In genomic region chr5:172843825-172844576, GRCh38 we compare ENCODE assay signal across 32 cellular contexts. TPM values are rescaled to one million over a fixed set of nuclear protein-coding genes. Genes with fewer than 3 reads are reported as not detected.
DNase-seq lines count a peak whose midpoint lies in the region; ATAC-seq and TF ChIP-seq lines count a peak whose summit lies in the region.
"Had no signal": no experiment of that assay in that cellular context is flagged by ENCODE, and none has a peak within 500 bp of the region (broad histone marks: within the 10 kb centered on the region; RNA-seq: fewer than 3 reads in every experiment).

No MANE protein-coding gene starts in this region.

- no peak overlapping the region for H3T11ph ChIP-seq in H9 (ENCODE audit: low read length)

- DNase-seq in H9 (peak; percentile 52), adrenal gland (peak in 3 of 7 donors; percentile 53 to 66 (median 60)), neuronal stem cell (ENCODE audit: low spot score) (no peak), mucosa of descending colon (no peak), HPDE6-E6E7 (ENCODE audit: extremely low spot score) (no peak)
- no peak for DNase-seq in activated CD4-positive, alpha-beta T cell treated with anti-CD3 and anti-CD28 coated beads for 1 hour
- DNase-seq: activated CD4-positive, alpha-beta T cell treated with anti-CD3 and anti-CD28 coated beads, Interleukin-2, amount 10 ng/mL, durations not matched to agents 7 days and 5 days; amygdala; Calu3; DMS79 treated with DMSO at 0.1 percent for 48 hours; GOT3; left cardiac atrium; NCI-H1436 treated with DMSO at 0.1 percent for 48 hours; NCI-H2081 treated with DMSO at 0.1 percent for 48 hours; NCI-H226; NCI-H526 treated with DMSO at 0.1 percent for 48 hours; SIG-M5; stimulated activated CD8-positive, alpha-beta memory T cell treated with anti-CD3 and anti-CD28 coated beads, Interleukin-4, amount 100 ng/mL, for 48 hours; stomach; SW 1271; WERI-Rb-1 had no signal

- H2BK120ac ChIP-seq in H9 (ENCODE audit: low read depth, low read length, poor library complexity, severe bottlenecking): no peak overlapping the region
- H2BK120ac ChIP-seq in neuronal stem cell (ENCODE audit: low read depth, low read length): no peak overlapping the region

- H3K9ac ChIP-seq in BLaER1: peak overlapping the region; percentile 75
- H3K9ac ChIP-seq in H9 (ENCODE audit: extremely low read depth, insufficient read length, low read length): no peak overlapping the region
- peak overlapping the region; percentile 54 for H3K9ac ChIP-seq in neuronal stem cell (ENCODE audit: low read depth, low read length, poor library complexity)
- H3K9ac ChIP-seq: neural progenitor cell, parathyroid adenoma had no signal

- TF ChIP-seq POLR2A in adrenal gland (IDR thresholded peaks at IDR 0.05): no peak

- no CpG with 5 or more reads among the region's 18 CpGs for WGBS in H9 (ENCODE audit: extremely low coverage, insufficient read length, low lambda C conversion rate)
- 48 to 64% (median 58%) methylated on average over 18 of the region's 18 CpGs for WGBS in adrenal gland, 4 donors
- no CpG with 5 or more reads among the region's 18 CpGs for WGBS in neuronal stem cell (ENCODE audit: extremely low coverage in 2 of 2, insufficient read length in 2 of 2, insufficient replicate concordance in 1 of 2), 2 donors

- intact Hi-C loops in adrenal gland (cut with DNase I): no loop called here
- intact Hi-C loops in mucosa of descending colon (cut with DNase I, micrococcal nuclease): no loop called here

- H3K27ac ChIP-seq in BLaER1 (peak overlapping the region; percentile 88), H9 (ENCODE audit: insufficient read length, low read depth, low read length) (no peak overlapping the region), adrenal gland (peak overlapping the region in 3 of 5 donors; percentile 54 to 77 (median 68)), neuronal stem cell (replicated peaks; ENCODE audit: low read length) (no peak overlapping the region)
- H3K27ac ChIP-seq: breast epithelium, hepatocyte, HL-60, neural progenitor cell, parathyroid adenoma, Peyer's patch, right atrium auricular region, WERI-Rb-1 had no signal

- H2BK20ac ChIP-seq in H9 (ENCODE audit: low read depth, low read length, poor library complexity, severe bottlenecking): no peak overlapping the region

- peaks cover 0 to 18% (median 5%) of the 10 kb centered on the region in 3 experiments; a peak in 5 of 7 replicates for H3K36me3 Mint-ChIP-seq in H9 (ENCODE audit: insufficient read depth in 1 of 3, low read depth in 3 of 3)
- H3K36me3 Mint-ChIP-seq: activated naive CD4-positive, alpha-beta T cell treated with anti-CD3 and anti-CD28 coated beads, Interleukin-2, amount 50 U/mL, for 24 hours had no signal

- H3K79me1 ChIP-seq in H9 (ENCODE audit: insufficient read depth, low read depth, low read length, poor library complexity, severe bottlenecking) (no peaks in the 10 kb centered on the region), neuronal stem cell (ENCODE audit: low read depth, low read length) (peaks cover 17% of the 10 kb centered on the region)

- no peak overlapping the region for H3K18ac ChIP-seq in H9 (ENCODE audit: insufficient read length, low read depth, low read length)
- H3K18ac ChIP-seq in neuronal stem cell (ENCODE audit: low read length): no peak overlapping the region

- H4K91ac ChIP-seq in H9 (ENCODE audit: insufficient read length, low read depth, low read length) (no peak overlapping the region), neuronal stem cell (ENCODE audit: low read depth, low read length, poor library complexity) (no peak overlapping the region)

- peak; percentile 37 for TF ChIP-seq CTCF in H9 (conservative IDR thresholded peaks at IDR 0.05)
- no peak for TF ChIP-seq CTCF in adrenal gland (IDR thresholded peaks at IDR 0.05)
- no peak for TF ChIP-seq CTCF in mucosa of descending colon (IDR thresholded peaks at IDR 0.05)

- no peak overlapping the region for H2BK12ac ChIP-seq in H9 (ENCODE audit: insufficient read length, low read depth, low read length)
- no peak overlapping the region for H2BK12ac ChIP-seq in neuronal stem cell (ENCODE audit: low read length)

- peaks cover 76% of the 10 kb centered on the region for H3K36me3 ChIP-seq in BLaER1
- no peaks in the 10 kb centered on the region for H3K36me3 ChIP-seq in adrenal gland (replicated peaks in 1 of 2)
- H3K36me3 ChIP-seq in neuronal stem cell (replicated peaks in 1 of 2; ENCODE audit: control insufficient read depth in 2 of 2, insufficient read depth in 2 of 2, low read length in 2 of 2): peaks cover 2 to 50% of the 10 kb centered on the region in 2 donors
- H3K36me3 ChIP-seq in mucosa of descending colon (ENCODE audit: low read depth): no peaks in the 10 kb centered on the region
- H3K36me3 ChIP-seq: breast epithelium, neural progenitor cell, right atrium auricular region, WERI-Rb-1 had no signal

- no peak overlapping the region for H4K5ac ChIP-seq in H9 (ENCODE audit: insufficient read length, low read depth, low read length)

- H2BK5ac ChIP-seq in H9 (ENCODE audit: insufficient read length, low read length) (no peak overlapping the region), neuronal stem cell (ENCODE audit: low read length) (no peak overlapping the region)

- H3K27me3 ChIP-seq in BLaER1 (no peaks in the 10 kb centered on the region), H9 (ENCODE audit: insufficient read depth, low read length) (no peaks in the 10 kb centered on the region), adrenal gland (no peaks in the 10 kb centered on the region), neuronal stem cell (ENCODE audit: control insufficient read depth in 3 of 3, insufficient read depth in 3 of 3, low read depth in 1 of 3, low read length in 3 of 3) (no peaks in the 10 kb centered on the region)
- H3K27me3 ChIP-seq: breast epithelium, hepatocyte, neural progenitor cell, Peyer's patch, right atrium auricular region, stomach had no signal

- H3K4me2 ChIP-seq in BLaER1 (peak overlapping the region; percentile 99), H9 (ENCODE audit: insufficient read depth, insufficient read length, low read length) (no peak overlapping the region), neuronal stem cell (ENCODE audit: insufficient read depth, low read length, poor library complexity, severe bottlenecking) (no peak overlapping the region)
- H3K4me2 ChIP-seq: hepatocyte, neural progenitor cell had no signal

- H4K20me1 ChIP-seq in BLaER1: peaks cover 58% of the 10 kb centered on the region
- no peaks in the 10 kb centered on the region for H4K20me1 ChIP-seq in H9 (ENCODE audit: control insufficient read depth, insufficient read depth, insufficient read length)

- H3K4me3 Mint-ChIP-seq in H9: no peak overlapping the region
- H3K4me3 Mint-ChIP-seq: activated CD4-positive, alpha-beta T cell treated with anti-CD3 and anti-CD28 coated beads, Interleukin-2, amount 10 ng/mL, durations not matched to agents 7 days and 5 days; activated naive CD4-positive, alpha-beta T cell treated with anti-CD3 and anti-CD28 coated beads, Interleukin-2, amount 50 U/mL, for 24 hours; neural progenitor cell had no signal

- H3K4me1 Mint-ChIP-seq in H9: peaks cover 16 to 29% of the 10 kb centered on the region in 2 experiments

- H3K9me3 Mint-ChIP-seq in H9: no peaks in the 10 kb centered on the region
- H3K9me3 Mint-ChIP-seq: activated CD4-positive, alpha-beta T cell treated with anti-CD3 and anti-CD28 coated beads, Interleukin-2, amount 10 ng/mL, durations not matched to agents 7 days and 5 days; activated naive CD4-positive, alpha-beta T cell treated with anti-CD3 and anti-CD28 coated beads, Interleukin-2, amount 50 U/mL, for 24 hours; neural progenitor cell had no signal

- H3K9me3 ChIP-seq in BLaER1 (no peaks in the 10 kb centered on the region), H9 (ENCODE audit: control insufficient read depth, low read depth, low read length) (no peaks in the 10 kb centered on the region), adrenal gland (replicated peaks in 1 of 3) (no peaks in the 10 kb centered on the region), neuronal stem cell (replicated peaks in 1 of 2; ENCODE audit: control insufficient read depth in 2 of 2, insufficient read depth in 1 of 2, low read depth in 1 of 2, low read length in 2 of 2) (no peaks in the 10 kb centered on the region), mucosa of descending colon (no peaks in the 10 kb centered on the region)
- H3K9me3 ChIP-seq: breast epithelium, Peyer's patch, right atrium auricular region, stomach had no signal

- H3K23ac ChIP-seq in H9 (ENCODE audit: insufficient read length, low read depth, low read length) (no peak overlapping the region), neuronal stem cell (ENCODE audit: low read depth, low read length, poor library complexity) (no peak overlapping the region)

- peaks cover 100% of the 10 kb centered on the region for H3K4me1 ChIP-seq in BLaER1
- no peaks in the 10 kb centered on the region for H3K4me1 ChIP-seq in H9 (ENCODE audit: insufficient read depth, low read length)
- peaks cover 47 to 72% of the 10 kb centered on the region in 2 donors for H3K4me1 ChIP-seq in adrenal gland (replicated peaks in 1 of 2)
- peaks cover 0 to 12% of the 10 kb centered on the region in 2 donors for H3K4me1 ChIP-seq in neuronal stem cell (ENCODE audit: control insufficient read depth in 2 of 2, insufficient read depth in 1 of 2, low read depth in 1 of 2, low read length in 2 of 2)
- peaks cover 36% of the 10 kb centered on the region for H3K4me1 ChIP-seq in mucosa of descending colon (ENCODE audit: low read depth)

- no peaks in the 10 kb centered on the region for H3K23me2 ChIP-seq in H9 (ENCODE audit: insufficient read length, low read depth, low read length, poor library complexity, severe bottlenecking)

- H2BK15ac ChIP-seq in H9 (ENCODE audit: low read depth, low read length) (no peak overlapping the region), neuronal stem cell (ENCODE audit: low read length) (no peak overlapping the region)

- H3K79me2 ChIP-seq in H9 (ENCODE audit: insufficient read depth, low read length): peaks cover 9% of the 10 kb centered on the region; the same call in 1 of the 2 replicates

- H2AFZ ChIP-seq in H9 (ENCODE audit: low read length) (no peak overlapping the region), neuronal stem cell (ENCODE audit: low read length) (no peak overlapping the region)
- H2AFZ ChIP-seq: hepatocyte, neural progenitor cell, parathyroid adenoma had no signal

- H3K27ac Mint-ChIP-seq in H9: peak overlapping the region in 1 of 3 experiments; percentile 22; a peak in 2 of 7 replicates
- H3K27ac Mint-ChIP-seq: activated CD4-positive, alpha-beta T cell treated with anti-CD3 and anti-CD28 coated beads, Interleukin-2, amount 10 ng/mL, durations not matched to agents 7 days and 5 days; activated naive CD4-positive, alpha-beta T cell treated with anti-CD3 and anti-CD28 coated beads, Interleukin-2, amount 50 U/mL, for 24 hours; neural progenitor cell had no signal

- H3K4me3 ChIP-seq in BLaER1: peak overlapping the region; percentile 54; the same call in 1 of the 2 replicates
- no peak overlapping the region for H3K4me3 ChIP-seq in adrenal gland
- H3K4me3 ChIP-seq in neuronal stem cell (ENCODE audit: low read length in 2 of 2): no peak overlapping the region
- no peak overlapping the region for H3K4me3 ChIP-seq in mucosa of descending colon
- H3K4me3 ChIP-seq: breast epithelium, hepatocyte, lung, neural progenitor cell, Peyer's patch, right atrium auricular region, stomach had no signal

- H2AK5ac ChIP-seq in H9 (ENCODE audit: insufficient read length, low read length): no peak overlapping the region
- H2AK5ac ChIP-seq in neuronal stem cell (ENCODE audit: low read depth, low read length): no peak overlapping the region

- H3K4ac ChIP-seq in H9 (ENCODE audit: low read depth, low read length): no peak overlapping the region
- H3K4ac ChIP-seq in neuronal stem cell (ENCODE audit: low read length): no peak overlapping the region

- ATAC-seq in mucosa of descending colon: no peak
- ATAC-seq in HG03521 (IDR thresholded peaks at IDR 0.05; ENCODE audit: unreplicated experiment): no peak
- ATAC-seq: left cardiac atrium had no signal

- H3K27me3 Mint-ChIP-seq in H9 (ENCODE audit: low read depth): no peaks in the 10 kb centered on the region
- H3K27me3 Mint-ChIP-seq: activated CD4-positive, alpha-beta T cell treated with anti-CD3 and anti-CD28 coated beads, Interleukin-2, amount 10 ng/mL, durations not matched to agents 7 days and 5 days; activated naive CD4-positive, alpha-beta T cell treated with anti-CD3 and anti-CD28 coated beads, Interleukin-2, amount 50 U/mL, for 24 hours had no signal

- H4K8ac ChIP-seq in H9 (replicated peaks; ENCODE audit: insufficient read length, low read depth, low read length): no peak overlapping the region
- no peak overlapping the region for H4K8ac ChIP-seq in neuronal stem cell (ENCODE audit: low read depth, low read length)

- H3K56ac ChIP-seq in H9 (ENCODE audit: insufficient read length, low read depth, low read length): no peak overlapping the region

- no peak overlapping the region for H3K14ac ChIP-seq in H9 (ENCODE audit: insufficient read depth, low read length)
- H3K14ac ChIP-seq in neuronal stem cell (ENCODE audit: low read length): no peak overlapping the region

RNA-seq across cellular contexts. Expression of gene ERGIC1, which starts 9.9 kb away (rescaled TPM):
- total RNA-seq in H9 (2021) (74.2 and 77.0 TPM in 2 replicates), adrenal gland (100 to 1,000 TPM; 108 to 410 (median 254) TPM), mucosa of descending colon (100 to 1,000 TPM; 153 to 222 (median 199) TPM)
- polyA plus RNA-seq in adrenal gland: 100 to 1,000 TPM in 2 of 3 donors, 10 to 100 TPM in 1; 71.9 to 450 (median 103) TPM
- 73.5 TPM for polyA plus RNA-seq in neuronal stem cell (2013, experiment 1 of 2)
- 73.3 TPM for polyA plus RNA-seq in neuronal stem cell (2013, experiment 2 of 2)

Comparison
In these comparisons a context has a peak if more than half of its experiments do, and no peak if none do; other contexts are left out.
1. H3K27ac ChIP-seq: peak in BLaER1 (single experiment) and adrenal gland (3 of 5); none in H9 (single experiment) and neuronal stem cell (single experiment).